ENCODE assay signal across 2 cellular contexts in genomic region chr1:58839871-58840835, GRCh38.
A peak's percentile ranks its signal among the peaks of the same experiment; 100 is the strongest.
TF ChIP-seq lines count a peak whose summit lies in the region.

No MANE protein-coding gene starts in this region.

TF ChIP-seq in GM23338, 12 proteins besides CTCF, POLR2A, EP300 and RAD21 (continued from another document):
- TF ChIP-seq ZNF462 (CRISPR knock-in tag; IDR thresholded peaks at IDR 0.05), result no peak
- TF ChIP-seq, protein P1, sequence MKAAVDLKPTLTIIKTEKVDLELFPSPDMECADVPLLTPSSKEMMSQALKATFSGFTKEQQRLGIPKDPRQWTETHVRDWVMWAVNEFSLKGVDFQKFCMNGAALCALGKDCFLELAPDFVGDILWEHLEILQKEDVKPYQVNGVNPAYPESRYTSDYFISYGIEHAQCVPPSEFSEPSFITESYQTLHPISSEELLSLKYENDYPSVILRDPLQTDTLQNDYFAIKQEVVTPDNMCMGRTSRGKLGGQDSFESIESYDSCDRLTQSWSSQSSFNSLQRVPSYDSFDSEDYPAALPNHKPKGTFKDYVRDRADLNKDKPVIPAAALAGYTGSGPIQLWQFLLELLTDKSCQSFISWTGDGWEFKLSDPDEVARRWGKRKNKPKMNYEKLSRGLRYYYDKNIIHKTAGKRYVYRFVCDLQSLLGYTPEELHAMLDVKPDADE (IDR thresholded peaks at IDR 0.05), result no peak

TF ChIP-seq in SK-N-SH, 30 proteins besides CTCF, POLR2A, EP300 and RAD21 (continued from another document):
- 0 out of 2 replicates have a peak, but pooled peaks have one; percentile 13 for TF ChIP-seq TEAD4 (IDR thresholded peaks at IDR 0.05; ENCODE audit: borderline replicate concordance, insufficient read depth)
